Comparison of ENCODE assay signal across 19 cellular contexts in genomic region chr2:39787950-39788349, GRCh38. TPM values are rescaled to one million over a fixed set of nuclear protein-coding genes. Genes with fewer than 3 reads are reported as not detected.
DNase-seq lines count a peak whose midpoint lies in the region; ATAC-seq and TF ChIP-seq lines count a peak whose summit lies in the region.
"Had no signal": no experiment of that assay in that cellular context is flagged by ENCODE, and none has a peak within 500 bp of the region (broad histone marks: within the 10 kb centered on the region; RNA-seq: fewer than 3 reads in every experiment).

No MANE protein-coding gene starts in this region.

- no peak overlapping the region for H3K4me3 ChIP-seq in heart left ventricle
- H3K4me3 ChIP-seq: SJSA1 had no signal

- no peak for ATAC-seq in heart left ventricle
- ATAC-seq: HCT116 had no signal

- H3K27ac ChIP-seq in epithelial cell of prostate, result peak overlapping the region; percentile 22
- no peak overlapping the region for H3K27ac ChIP-seq in heart left ventricle
- H3K27ac ChIP-seq: KMS-11, SJSA1 had no signal

- no peaks in the 10 kb centered on the region for H3K27me3 ChIP-seq in heart left ventricle
- H3K27me3 ChIP-seq: SJSA1 had no signal

- 93 to 97% (median 94%) methylated on average over 2 of the region's 2 CpGs for WGBS in heart left ventricle, 4 donors

- no peaks in the 10 kb centered on the region for H3K36me3 ChIP-seq in heart left ventricle
- H3K36me3 ChIP-seq: SJSA1 had no signal

- TF ChIP-seq POLR2A in heart left ventricle (IDR thresholded peaks at IDR 0.05), result no peak

- intact Hi-C loops in heart left ventricle (cut with DNase I), result no loop called here

- no peaks in the 10 kb centered on the region for H3K4me1 ChIP-seq in heart left ventricle

- DNase-seq in DMS79 treated with DMSO at 0.1 percent for 48 hours (lab: John Stamatoyannopoulos, UW) (peak; percentile 74), DMS79 (lab: John Stamatoyannopoulos, UW) (no peak), HT1080 (ENCODE audit: low read depth) (peak; percentile 30), RKO (ENCODE audit: low spot score) (peak; percentile 32), epithelial cell of prostate (ENCODE audit: low read depth, low spot score) (no peak), heart left ventricle (no peak), NCI-H345 treated with DMSO at 0.1 percent for 48 hours (lab: John Stamatoyannopoulos, UW; ENCODE audit: unreplicated experiment) (no peak)
- DNase-seq: 8988T, ACHN, DMS153, MM.1S, NCI-H1436 treated with DMSO at 0.1 percent for 48 hours, NCI-H187 treated with DMSO at 0.1 percent for 48 hours, NCI-H2107, NCI-H526 treated with DMSO at 0.1 percent for 48 hours, Right ventricle myocardium superior had no signal

- no peak for TF ChIP-seq CTCF in heart left ventricle (IDR thresholded peaks at IDR 0.05)

- H3K9me3 ChIP-seq in heart left ventricle, result peaks cover 0 to 15% (median 0%) of the 10 kb centered on the region in 12 donors
- H3K9me3 ChIP-seq: SJSA1 had no signal

RNA-seq across cellular contexts. Expression of gene THUMPD2, which starts 8.9 kb away (rescaled TPM):
- total RNA-seq in HT1080 (2014; rRNA removed; shearing (Covaris generic)), result 5.5 and 7.8 TPM in 2 replicates
- 7.3 and 9.2 TPM in 2 replicates for polyA plus RNA-seq in HT1080 (2015; cell fraction: cytosol; rRNA removed)
- polyA plus RNA-seq in HT1080 (2015; cell fraction: nucleus; rRNA removed), result 13.2 and 13.4 TPM in 2 replicates
- 1 to 10 TPM; 3.6 to 6.2 (median 5.3) TPM for total RNA-seq in heart left ventricle
- polyA plus RNA-seq in heart left ventricle, result 1 to 10 TPM; 5.2 to 5.9 TPM

Comparison
In these comparisons a context has a peak if more than half of its experiments do, and no peak if none do; other contexts are left out.
1. DNase-seq: peak in DMS79 treated with DMSO at 0.1 percent for 48 hours (single experiment), HT1080 (single experiment) and RKO (single experiment); none in DMS79 (single experiment), epithelial cell of prostate (single experiment), heart left ventricle (0 of 5) and NCI-H345 treated with DMSO at 0.1 percent for 48 hours (single experiment).